Comparison of ENCODE assay signal across 9 cellular contexts in genomic region chr13:42354246-42355117, GRCh38.
DNase-seq lines count a peak whose midpoint lies in the region; ATAC-seq and TF ChIP-seq lines count a peak whose summit lies in the region.
"Had no signal": no experiment of that assay in that cellular context is flagged by ENCODE, and none has a peak within 500 bp of the region (broad histone marks: within the 10 kb centered on the region; RNA-seq: fewer than 3 reads in every experiment).

No MANE protein-coding gene starts in this region.

- in situ Hi-C loops in transverse colon (cut with MboI; ENCODE audit: low pct_ligation_motif_present in 1 of 4, low pct_unique_long_range_greater_than_20kb in 1 of 4, low sequenced_read_pairs in 3 of 4), result no loop called here

- intact Hi-C loops in natural killer cell (cut with micrococcal nuclease), result loop anchor here (10.0 kb wide), 1 partner anchor 120 kb away; no protein-coding TSS in a partner anchor
- intact Hi-C loops in transverse colon (cut with DNase I; ENCODE audit: low total_unique reads), result no loop called here

- no peaks in the 10 kb centered on the region for H3K27me3 ChIP-seq in transverse colon

- H3K9me3 ChIP-seq in transverse colon, result no peaks in the 10 kb centered on the region

- peak overlapping the region; percentile 97 for H3K27ac Mint-ChIP-seq in activated naive CD8-positive, alpha-beta T cell treated with anti-CD3 and anti-CD28 coated beads, Interleukin-2, amount 10 ng/mL, durations not matched to agents 7 days and 5 days
- peak overlapping the region; percentile 55 to 71 for H3K27ac Mint-ChIP-seq in natural killer cell

- H3K4me1 Mint-ChIP-seq in activated naive CD8-positive, alpha-beta T cell treated with anti-CD3 and anti-CD28 coated beads, Interleukin-2, amount 10 ng/mL, durations not matched to agents 7 days and 5 days, result peaks cover 31% of the 10 kb centered on the region
- peaks cover 15 to 20% of the 10 kb centered on the region in 2 donors for H3K4me1 Mint-ChIP-seq in natural killer cell

- DNase-seq in H4 (ENCODE audit: low spot score) (peak; percentile 28), NCI-H2227 treated with DMSO at 0.1 percent for 48 hours (lab: John Stamatoyannopoulos, UW) (peak; percentile 6), natural killer cell (no peak), DMS53 (lab: John Stamatoyannopoulos, UW) (no peak), transverse colon (no peak)
- DNase-seq in activated naive CD8-positive, alpha-beta T cell treated with anti-CD3 and anti-CD28 coated beads, Interleukin-2, amount 10 ng/mL, durations not matched to agents 7 days and 5 days, result peak; percentile 42
- no peak for DNase-seq in NK-92 treated with Interleukin-12 subunit alpha and Interleukin-12 subunit beta, amount 100 ng/mL, for 24 hours (lab: John Stamatoyannopoulos, UW)

- no peaks in the 10 kb centered on the region for H3K36me3 ChIP-seq in transverse colon

- H3K36me3 Mint-ChIP-seq in activated naive CD8-positive, alpha-beta T cell treated with anti-CD3 and anti-CD28 coated beads, Interleukin-2, amount 10 ng/mL, durations not matched to agents 7 days and 5 days, result peaks cover 9% of the 10 kb centered on the region
- H3K36me3 Mint-ChIP-seq in natural killer cell, result no peaks in the 10 kb centered on the region

- no peaks in the 10 kb centered on the region for H3K4me1 ChIP-seq in transverse colon

- POLR2A ChIA-PET in activated naive CD8-positive, alpha-beta T cell treated with anti-CD3 and anti-CD28 coated beads, Interleukin-2, amount 10 ng/mL, durations not matched to agents 7 days and 5 days (lab: Charles Lee), result interaction anchor here (1.1 to 2.0 kb wide), 5 partner anchors 14 to 637 kb away, joined by 3 to 10 read pairs (median 9); no protein-coding TSS in a partner anchor

- TF ChIP-seq EP300 in transverse colon (IDR thresholded peaks at IDR 0.05; ENCODE audit: low read depth), result no peak

- peak overlapping the region in 1 of 4 donors; percentile 22 for H3K27ac ChIP-seq in transverse colon
- H3K27ac ChIP-seq: VCaP had no signal

- no peaks in the 10 kb centered on the region for H3K9me3 Mint-ChIP-seq in activated naive CD8-positive, alpha-beta T cell treated with anti-CD3 and anti-CD28 coated beads, Interleukin-2, amount 10 ng/mL, durations not matched to agents 7 days and 5 days
- no peaks in the 10 kb centered on the region for H3K9me3 Mint-ChIP-seq in natural killer cell

- ATAC-seq in GM18508 (IDR thresholded peaks at IDR 0.05; ENCODE audit: insufficient read depth, unreplicated experiment) (peak; percentile 66), natural killer cell (peak; percentile 61 to 84 (median 78))
- peak; percentile 74 for ATAC-seq in activated naive CD8-positive, alpha-beta T cell treated with anti-CD3 and anti-CD28 coated beads, Interleukin-2, amount 10 ng/mL, durations not matched to agents 7 days and 5 days (ENCODE audit: low read depth)

- no peak for TF ChIP-seq CTCF in natural killer cell (IDR thresholded peaks at IDR 0.05)
- TF ChIP-seq CTCF in transverse colon (IDR thresholded peaks at IDR 0.05), result no peak

- no peak overlapping the region for H3K4me3 ChIP-seq in transverse colon

- TF ChIP-seq POLR2A in transverse colon (IDR thresholded peaks at IDR 0.05), result no peak

- H3K4me3 Mint-ChIP-seq in activated naive CD8-positive, alpha-beta T cell treated with anti-CD3 and anti-CD28 coated beads, Interleukin-2, amount 10 ng/mL, durations not matched to agents 7 days and 5 days, result peak overlapping the region; percentile 72
- H3K4me3 Mint-ChIP-seq in natural killer cell, result peak overlapping the region; percentile 5

- H3K27me3 Mint-ChIP-seq in activated naive CD8-positive, alpha-beta T cell treated with anti-CD3 and anti-CD28 coated beads, Interleukin-2, amount 10 ng/mL, durations not matched to agents 7 days and 5 days, result no peaks in the 10 kb centered on the region
- H3K27me3 Mint-ChIP-seq in natural killer cell (ENCODE audit: low read depth in 2 of 2), result no peaks in the 10 kb centered on the region

- WGBS in transverse colon (ENCODE audit: low coverage in 1 of 2), 2 donors, result 20 to 35% methylated on average over 3 to 6 of the region's 6 CpGs

Comparison
In these comparisons a context has a peak if more than half of its experiments do, and no peak if none do; other contexts are left out.
1. DNase-seq: peak in H4 (single experiment), NCI-H2227 treated with DMSO at 0.1 percent for 48 hours (single experiment) and activated naive CD8-positive, alpha-beta T cell treated with anti-CD3 and anti-CD28 coated beads, Interleukin-2, amount 10 ng/mL, durations not matched to agents 7 days and 5 days (single experiment); none in natural killer cell (single experiment), DMS53 (single experiment), transverse colon (single experiment) and NK-92 treated with Interleukin-12 subunit alpha and Interleukin-12 subunit beta, amount 100 ng/mL, for 24 hours (single experiment).
2. Peak in every context shown above with its lines, with median percentiles within 50 percentile points of each other: ATAC-seq.